Comparison of ENCODE assay signal across 1 cellular context in genomic region chr14:61573748-61574513, GRCh38.
TF ChIP-seq lines count a peak whose summit lies in the region.

No MANE protein-coding gene starts in this region.

TF ChIP-seq in GM23338, 12 proteins besides CTCF, POLR2A, EP300 and RAD21 (continued from another document):
- TF ChIP-seq REST (IDR thresholded peaks at IDR 0.05; ENCODE audit: unreplicated experiment) (no peak), POLR2AphosphoS5 (IDR thresholded peaks at IDR 0.05; ENCODE audit: low read depth) (no peak), EZH2phosphoT487 (IDR thresholded peaks at IDR 0.05; ENCODE audit: unreplicated experiment) (no peak), STAT1 (IDR thresholded peaks at IDR 0.05; ENCODE audit: unreplicated experiment) (no peak)
